Comparison of ENCODE assay signal across 18 cellular contexts in genomic region chr3:129506272-129506742, GRCh38. TPM values are rescaled to one million over a fixed set of nuclear protein-coding genes. Genes with fewer than 3 reads are reported as not detected.
DNase-seq lines count a peak whose midpoint lies in the region; ATAC-seq lines count a peak whose summit lies in the region.
"Had no signal": no experiment of that assay in that cellular context is flagged by ENCODE, and none has a peak within 500 bp of the region (broad histone marks: within the 10 kb centered on the region; RNA-seq: fewer than 3 reads in every experiment).

No MANE protein-coding gene starts in this region.

- DNase-seq in NCI-H1694 treated with DMSO at 0.1 percent for 48 hours (lab: John Stamatoyannopoulos, UW), result peak; percentile 25
- DNase-seq in NCI-H1694 (lab: John Stamatoyannopoulos, UW), result no peak
- peak; percentile 26 for DNase-seq in NCI-H2107 (lab: John Stamatoyannopoulos, UW)
- DNase-seq in SK-N-DZ (ENCODE audit: low spot score), result peak; percentile 55
- DNase-seq in superior temporal gyrus (ENCODE audit: extremely low spot score), result peak; percentile 56
- DNase-seq in activated CD4-positive, alpha-beta T cell treated with anti-CD3 and anti-CD28 coated beads, Interleukin-2, amount 50 U/mL, for 48 hours, result no peak
- no peak for DNase-seq in HuH-7 (ENCODE audit: low spot score)
- DNase-seq: activated CD4-positive, CD25-positive, alpha-beta regulatory T cell; activated naive CD8-positive, alpha-beta T cell treated with anti-CD3 and anti-CD28 coated beads, Interleukin-2, amount 50 U/mL, for 24 hours; C1 segment of cervical spinal cord; DND-41; effector memory CD4-positive, alpha-beta T cell; Kasumi-1; naive thymus-derived CD8-positive, alpha-beta T cell; NCI-H1436 treated with DMSO at 0.1 percent for 48 hours; T-helper 2 cell had no signal

- no peak for ATAC-seq in HG03460 (IDR thresholded peaks at IDR 0.05; ENCODE audit: unreplicated experiment)
- ATAC-seq: activated naive CD8-positive, alpha-beta T cell treated with anti-CD3 and anti-CD28 coated beads, Interleukin-2, amount 50 U/mL, for 24 hours; naive thymus-derived CD8-positive, alpha-beta T cell had no signal

RNA-seq across cellular contexts. Expression of gene RHO, which starts 22.1 kb away (rescaled TPM):
- polyA plus RNA-seq in SK-N-DZ (2014; cell fraction: cytosol; rRNA removed), result not detected in 2 replicates
- polyA plus RNA-seq in SK-N-DZ (2014; cell fraction: nucleus; rRNA removed), result not detected in 2 replicates
- polyA plus RNA-seq: cardiac muscle cell; naive thymus-derived CD8-positive, alpha-beta T cell had no signal

RNA-seq across cellular contexts. Expression of gene H1-8, which starts 36.7 kb away (rescaled TPM):
- not detected in 2 replicates for polyA plus RNA-seq in SK-N-DZ (2014; cell fraction: cytosol; rRNA removed)
- polyA plus RNA-seq in SK-N-DZ (2014; cell fraction: nucleus; rRNA removed), result not detected in 2 replicates
- polyA plus RNA-seq: cardiac muscle cell; naive thymus-derived CD8-positive, alpha-beta T cell had no signal

Comparison
In these comparisons a context has a peak if more than half of its experiments do, and no peak if none do; other contexts are left out.
1. DNase-seq: peak in NCI-H1694 treated with DMSO at 0.1 percent for 48 hours (single experiment), NCI-H2107 (single experiment), SK-N-DZ (single experiment) and superior temporal gyrus (single experiment); none in NCI-H1694 (single experiment), activated CD4-positive, alpha-beta T cell treated with anti-CD3 and anti-CD28 coated beads, Interleukin-2, amount 50 U/mL, for 48 hours (0 of 2) and HuH-7 (single experiment).